ENCODE assay signal across 1 cellular context in the genomic region with DNA sequence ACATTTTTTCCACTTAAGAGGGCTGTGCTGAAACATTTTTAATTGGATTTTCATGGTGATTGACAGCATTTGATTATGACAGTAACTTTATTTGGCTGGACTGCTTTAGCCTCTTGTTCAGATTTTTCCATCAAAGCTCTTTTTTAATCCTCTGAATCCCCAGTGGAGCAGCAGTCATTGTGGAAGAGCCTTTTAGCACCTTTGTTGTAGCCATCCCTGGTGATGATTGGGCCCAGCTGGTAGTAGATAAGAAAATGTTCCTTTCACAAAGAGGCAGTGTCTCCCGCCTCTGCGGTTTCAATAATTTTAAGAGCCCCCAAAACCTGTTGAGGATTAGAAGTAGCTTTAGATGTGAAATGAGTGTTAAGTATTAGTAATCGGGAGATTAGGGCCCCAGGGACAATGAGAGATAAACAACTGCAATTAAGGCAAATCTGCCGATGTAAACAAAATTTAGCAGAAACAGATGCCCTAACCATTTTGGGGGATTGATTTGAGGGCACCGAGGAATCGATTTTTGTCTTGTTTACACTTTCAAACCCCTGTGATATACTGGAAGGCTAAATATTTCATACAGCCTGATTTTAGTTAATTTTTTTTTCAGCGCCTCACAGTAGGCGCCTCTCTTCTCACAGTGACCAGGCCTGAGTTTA.
TF ChIP-seq lines count a peak whose summit lies in the region.

No MANE protein-coding gene starts in this region.

TF ChIP-seq in HepG2, 621 proteins besides CTCF, POLR2A, EP300 and RAD21:
- TF ChIP-seq ASH2L (IDR thresholded peaks at IDR 0.05; ENCODE audit: insufficient read length, low read depth, low read length) (no peak), MAFF (IDR thresholded peaks at IDR 0.05; ENCODE audit: low read depth, low read length) (peak; percentile 84), ZBTB8A (CRISPR knock-in tag; IDR thresholded peaks at IDR 0.05; ENCODE audit: borderline replicate concordance, low read depth) (no peak), FLYWCH1 (CRISPR knock-in tag; IDR thresholded peaks at IDR 0.05) (no peak), NR2F6 (IDR thresholded peaks at IDR 0.05) (no peak), NR2F6 (CRISPR knock-in tag; IDR thresholded peaks at IDR 0.05) (no peak), MAFK (conservative IDR thresholded peaks at IDR 0.05 in 1 of 2, IDR thresholded peaks at IDR 0.05 in 1 of 2; ENCODE audit: low read length in 2 of 2) (peak; percentile 76 to 91; a peak in 3 of 4 replicates), ETV6 (CRISPR knock-in tag; conservative IDR thresholded peaks at IDR 0.05) (no peak)
